ENCODE assay signal across 11 cellular contexts in the genomic region with DNA sequence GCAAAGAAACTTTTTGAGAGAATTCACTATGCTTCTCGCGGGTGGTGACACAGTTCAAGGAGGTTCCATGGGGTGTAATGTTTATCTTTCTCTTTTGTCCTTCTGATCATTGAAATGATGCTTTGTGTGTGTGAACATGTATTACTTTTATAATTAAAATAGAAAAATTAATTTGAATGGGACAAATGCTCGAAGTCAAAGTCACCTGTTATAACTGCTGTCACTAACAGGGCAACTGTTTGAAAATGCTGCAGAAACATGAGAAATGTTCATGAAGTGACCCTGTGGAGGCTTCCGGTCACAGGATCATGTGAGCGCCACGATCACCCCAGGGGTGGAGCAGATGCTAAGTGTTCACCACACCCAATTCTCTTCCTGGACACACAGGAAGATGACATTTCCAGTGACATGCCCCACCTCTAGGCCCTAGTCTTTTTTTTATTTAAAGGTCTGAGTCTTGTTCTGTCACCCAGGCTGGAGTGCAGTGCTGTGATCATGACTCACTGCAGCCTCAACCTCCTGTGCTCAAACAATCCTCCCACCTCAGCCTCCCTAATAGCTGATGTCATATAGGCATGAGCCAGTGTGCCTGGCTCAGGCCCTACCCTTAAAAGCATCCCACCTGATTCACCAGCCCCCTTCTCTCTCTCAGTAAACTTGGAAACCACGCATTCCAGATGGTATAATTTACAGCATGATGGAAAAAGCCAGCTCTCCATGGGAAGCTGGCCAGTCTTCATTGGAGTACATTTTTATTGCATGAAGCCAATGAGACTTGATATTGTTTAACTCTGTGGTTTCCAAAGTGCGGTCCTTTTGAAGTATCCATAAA. TPM values are rescaled to one million over a fixed set of nuclear protein-coding genes. Genes with fewer than 3 reads are reported as not detected.
DNase-seq lines count a peak whose midpoint lies in the region; ATAC-seq, FAIRE-seq and TF ChIP-seq lines count a peak whose summit lies in the region.
"Had no signal": no experiment of that assay in that cellular context is flagged by ENCODE, and none has a peak within 500 bp of the region (broad histone marks: within the 10 kb centered on the region; RNA-seq: fewer than 3 reads in every experiment).

No MANE protein-coding gene starts in this region.

- no peak for TF ChIP-seq CTCF in upper lobe of right lung (IDR thresholded peaks at IDR 0.05)

- H3K27me3 ChIP-seq in right cardiac atrium (ENCODE audit: control insufficient read depth, insufficient read depth) (no peaks in the 10 kb centered on the region), upper lobe of right lung (no peaks in the 10 kb centered on the region)

- ATAC-seq in right cardiac atrium (peak; percentile 86 to 95), upper lobe of right lung (peak; percentile 96), GM18519 (IDR thresholded peaks at IDR 0.05; ENCODE audit: low FRiP score, unreplicated experiment) (no peak)

- no peak for FAIRE-seq in H54 (lab: Jason Lieb, UNC)

- H3K4me3 ChIP-seq in right cardiac atrium (ENCODE audit: low read length) (no peak overlapping the region), upper lobe of right lung (no peak overlapping the region)
- H3K4me3 ChIP-seq: SK-N-MC had no signal

- DNase-seq in stimulated activated CD4-positive, alpha-beta T cell treated with anti-CD3 and anti-CD28 coated beads, Interleukin-12 subunit alpha, Interleukin-12 subunit beta, amount 100 ng/mL, for 48 hours (ENCODE audit: low read depth in 2 of 3, low spot score in 1 of 3) = peak in 2 of 3 donors; percentile 15 to 29
- no peak for DNase-seq in stimulated activated CD4-positive, alpha-beta T cell treated with anti-CD3 and anti-CD28 coated beads, Interleukin-12 subunit alpha, Interleukin-12 subunit beta, amount 100 ng/mL, for 4 hours
- peak; percentile 49 for DNase-seq in activated CD4-positive, CD25-positive, alpha-beta regulatory T cell treated with anti-CD3 and anti-CD28 coated beads, Interleukin-2, amount 50 U/mL, for 72 hours
- DNase-seq in right cardiac atrium (peak; percentile 66 to 82 (median 79)), upper lobe of right lung (peak; percentile 75), cerebellar cortex (ENCODE audit: low spot score) (no peak), H54 (ENCODE audit: insufficient read length, low spot score) (no peak)
- DNase-seq: DND-41 had no signal

- no peaks in the 10 kb centered on the region for H3K36me3 ChIP-seq in upper lobe of right lung

- intact Hi-C loops in right cardiac atrium (cut with DNase I) = no loop called here
- intact Hi-C loops in upper lobe of right lung (cut with DNase I) = no loop called here

- no peaks in the 10 kb centered on the region for H3K9me3 ChIP-seq in right cardiac atrium (ENCODE audit: control insufficient read depth, low read length)
- no peaks in the 10 kb centered on the region for H3K9me3 ChIP-seq in upper lobe of right lung

- TF ChIP-seq POLR2A in H54 (IDR thresholded peaks at IDR 0.05; ENCODE audit: low read depth, low read length) = no peak

- 67% methylated on average over 8 of the region's 8 CpGs for WGBS in right cardiac atrium

- no peaks in the 10 kb centered on the region for H3K4me1 ChIP-seq in right cardiac atrium (ENCODE audit: control insufficient read depth, insufficient read depth, low read length)
- peaks cover 6% of the 10 kb centered on the region for H3K4me1 ChIP-seq in upper lobe of right lung

- H3K27ac ChIP-seq in right cardiac atrium (ENCODE audit: low read length) (peak overlapping the region; percentile 47), upper lobe of right lung (peak overlapping the region; percentile 72)
- H3K27ac ChIP-seq: SK-N-MC had no signal

RNA-seq across cellular contexts. Expression of a gene that starts 21.1 kb away (rescaled TPM):
- not detected for total RNA-seq in right cardiac atrium
- not detected for polyA plus RNA-seq in right cardiac atrium
- total RNA-seq in upper lobe of right lung = 4.9 TPM
- total RNA-seq: fibroblast of lung had no signal
- polyA plus RNA-seq: fibroblast of lung had no signal

RNA-seq across cellular contexts. Expression of a gene that starts 23.4 kb away (rescaled TPM):
- total RNA-seq in right cardiac atrium (10 to 100 TPM; 64.1 to 79.4 (median 68.2) TPM), upper lobe of right lung (143 TPM)
- polyA plus RNA-seq in right cardiac atrium = 44.6 TPM

RNA-seq across cellular contexts. Expression of a gene that starts 24.2 kb away (rescaled TPM):
- total RNA-seq in right cardiac atrium = 10 to 100 TPM; 76.2 to 86.6 (median 83.7) TPM
- polyA plus RNA-seq in right cardiac atrium = 43.8 TPM
- 133 TPM for total RNA-seq in upper lobe of right lung

RNA-seq across cellular contexts. Expression of a gene that starts 57.9 kb away (rescaled TPM):
- total RNA-seq in right cardiac atrium (10 to 100 TPM; 24.2 to 30.5 (median 28.6) TPM), upper lobe of right lung (36.0 TPM)
- 17.5 TPM for polyA plus RNA-seq in right cardiac atrium

Comparison
In these comparisons a context has a peak if more than half of its experiments do, and no peak if none do; other contexts are left out.
1. DNase-seq: peak in stimulated activated CD4-positive, alpha-beta T cell treated with anti-CD3 and anti-CD28 coated beads, Interleukin-12 subunit alpha, Interleukin-12 subunit beta, amount 100 ng/mL, for 48 hours (2 of 3), activated CD4-positive, CD25-positive, alpha-beta regulatory T cell treated with anti-CD3 and anti-CD28 coated beads, Interleukin-2, amount 50 U/mL, for 72 hours (single experiment), right cardiac atrium (3 of 3) and upper lobe of right lung (single experiment); none in stimulated activated CD4-positive, alpha-beta T cell treated with anti-CD3 and anti-CD28 coated beads, Interleukin-12 subunit alpha, Interleukin-12 subunit beta, amount 100 ng/mL, for 4 hours (single experiment), cerebellar cortex (single experiment) and H54 (single experiment).